ENCODE assay signal across 1 cellular context in the genomic region with DNA sequence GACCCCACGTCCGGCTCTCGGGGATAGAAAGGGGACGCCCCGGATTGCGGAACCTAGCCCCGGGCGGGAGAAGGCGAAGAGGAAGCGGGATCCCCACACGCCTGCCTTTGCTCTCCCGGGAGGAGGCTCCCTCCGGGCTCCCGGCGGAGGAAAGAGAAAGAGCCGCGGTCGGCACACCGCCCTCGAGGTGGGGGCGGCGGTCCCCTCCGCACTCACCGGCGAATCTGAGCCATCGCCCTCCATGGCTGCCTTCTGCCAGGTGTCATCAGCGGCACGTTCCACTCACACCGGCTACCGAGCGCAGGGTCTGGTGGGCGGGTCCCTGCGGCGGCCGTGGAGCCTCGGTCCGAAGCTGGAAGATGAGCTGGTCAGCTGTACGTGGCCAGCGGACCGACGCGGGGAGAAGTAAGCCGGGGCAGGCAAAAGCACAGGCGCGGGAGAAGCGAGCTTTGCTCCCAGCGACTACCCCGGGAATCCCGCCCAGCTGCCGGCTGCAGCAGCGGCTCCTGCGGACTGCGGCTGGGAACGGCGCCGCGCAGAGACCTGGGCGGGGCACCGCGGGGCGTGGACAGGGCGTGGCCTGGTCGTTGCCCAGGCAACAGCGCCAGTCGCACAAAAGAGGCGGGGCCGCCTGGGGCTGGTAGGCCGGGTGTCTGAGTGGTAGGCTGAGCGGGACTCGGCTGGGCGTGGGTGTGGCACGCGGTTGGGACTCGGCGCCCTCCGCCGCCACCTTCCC.
A peak's percentile ranks its signal among the peaks of the same experiment; 100 is the strongest.
TF ChIP-seq lines count a peak whose summit lies in the region.

A gene with protein sequence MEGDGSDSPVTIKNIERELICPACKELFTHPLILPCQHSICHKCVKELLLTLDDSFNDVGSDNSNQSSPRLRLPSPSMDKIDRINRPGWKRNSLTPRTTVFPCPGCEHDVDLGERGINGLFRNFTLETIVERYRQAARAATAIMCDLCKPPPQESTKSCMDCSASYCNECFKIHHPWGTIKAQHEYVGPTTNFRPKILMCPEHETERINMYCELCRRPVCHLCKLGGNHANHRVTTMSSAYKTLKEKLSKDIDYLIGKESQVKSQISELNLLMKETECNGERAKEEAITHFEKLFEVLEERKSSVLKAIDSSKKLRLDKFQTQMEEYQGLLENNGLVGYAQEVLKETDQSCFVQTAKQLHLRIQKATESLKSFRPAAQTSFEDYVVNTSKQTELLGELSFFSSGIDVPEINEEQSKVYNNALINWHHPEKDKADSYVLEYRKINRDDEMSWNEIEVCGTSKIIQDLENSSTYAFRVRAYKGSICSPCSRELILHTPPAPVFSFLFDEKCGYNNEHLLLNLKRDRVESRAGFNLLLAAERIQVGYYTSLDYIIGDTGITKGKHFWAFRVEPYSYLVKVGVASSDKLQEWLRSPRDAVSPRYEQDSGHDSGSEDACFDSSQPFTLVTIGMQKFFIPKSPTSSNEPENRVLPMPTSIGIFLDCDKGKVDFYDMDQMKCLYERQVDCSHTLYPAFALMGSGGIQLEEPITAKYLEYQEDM (minus strand): TSS at position 517 of the 736 bp plus-strand sequence. CDS start 274 bp downstream, at position 243.

TF ChIP-seq in GM12878, 131 proteins besides CTCF, POLR2A, EP300 and RAD21 (continued from another document):
- no peak for TF ChIP-seq ZBTB4 (CRISPR knock-in tag; IDR thresholded peaks at IDR 0.05)
- no peak for TF ChIP-seq RELA (IDR thresholded peaks at IDR 0.05; ENCODE audit: borderline replicate concordance, partially characterized antibody)
- no peak for TF ChIP-seq SIX5 (IDR thresholded peaks at IDR 0.05; ENCODE audit: low read depth, low read length, severe bottlenecking)
- TF ChIP-seq KDM1A (IDR thresholded peaks at IDR 0.05; ENCODE audit: borderline replicate concordance): no peak
- TF ChIP-seq, protein P1, sequence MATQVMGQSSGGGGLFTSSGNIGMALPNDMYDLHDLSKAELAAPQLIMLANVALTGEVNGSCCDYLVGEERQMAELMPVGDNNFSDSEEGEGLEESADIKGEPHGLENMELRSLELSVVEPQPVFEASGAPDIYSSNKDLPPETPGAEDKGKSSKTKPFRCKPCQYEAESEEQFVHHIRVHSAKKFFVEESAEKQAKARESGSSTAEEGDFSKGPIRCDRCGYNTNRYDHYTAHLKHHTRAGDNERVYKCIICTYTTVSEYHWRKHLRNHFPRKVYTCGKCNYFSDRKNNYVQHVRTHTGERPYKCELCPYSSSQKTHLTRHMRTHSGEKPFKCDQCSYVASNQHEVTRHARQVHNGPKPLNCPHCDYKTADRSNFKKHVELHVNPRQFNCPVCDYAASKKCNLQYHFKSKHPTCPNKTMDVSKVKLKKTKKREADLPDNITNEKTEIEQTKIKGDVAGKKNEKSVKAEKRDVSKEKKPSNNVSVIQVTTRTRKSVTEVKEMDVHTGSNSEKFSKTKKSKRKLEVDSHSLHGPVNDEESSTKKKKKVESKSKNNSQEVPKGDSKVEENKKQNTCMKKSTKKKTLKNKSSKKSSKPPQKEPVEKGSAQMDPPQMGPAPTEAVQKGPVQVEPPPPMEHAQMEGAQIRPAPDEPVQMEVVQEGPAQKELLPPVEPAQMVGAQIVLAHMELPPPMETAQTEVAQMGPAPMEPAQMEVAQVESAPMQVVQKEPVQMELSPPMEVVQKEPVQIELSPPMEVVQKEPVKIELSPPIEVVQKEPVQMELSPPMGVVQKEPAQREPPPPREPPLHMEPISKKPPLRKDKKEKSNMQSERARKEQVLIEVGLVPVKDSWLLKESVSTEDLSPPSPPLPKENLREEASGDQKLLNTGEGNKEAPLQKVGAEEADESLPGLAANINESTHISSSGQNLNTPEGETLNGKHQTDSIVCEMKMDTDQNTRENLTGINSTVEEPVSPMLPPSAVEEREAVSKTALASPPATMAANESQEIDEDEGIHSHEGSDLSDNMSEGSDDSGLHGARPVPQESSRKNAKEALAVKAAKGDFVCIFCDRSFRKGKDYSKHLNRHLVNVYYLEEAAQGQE (IDR thresholded peaks at IDR 0.05; ENCODE audit: low read depth, low read length): no peak
- no peak for TF ChIP-seq MYC (IDR thresholded peaks at IDR 0.05; ENCODE audit: insufficient read depth, insufficient read length, insufficient replicate concordance, low read length, severe bottlenecking)
- peak; percentile 46; the same call in 1 of the 2 replicates for TF ChIP-seq RB1 (IDR thresholded peaks at IDR 0.05; ENCODE audit: borderline replicate concordance)
- no peak for TF ChIP-seq CEBPB (IDR thresholded peaks at IDR 0.05; ENCODE audit: borderline replicate concordance in 1 of 2, low read depth in 2 of 2, low read length in 2 of 2)
- TF ChIP-seq CREB1 (IDR thresholded peaks at IDR 0.05; ENCODE audit: low read depth): no peak
- peak; percentile 77 for TF ChIP-seq MXI1 (IDR thresholded peaks at IDR 0.05; ENCODE audit: low read depth, low read length)
